In the genomic region with DNA sequence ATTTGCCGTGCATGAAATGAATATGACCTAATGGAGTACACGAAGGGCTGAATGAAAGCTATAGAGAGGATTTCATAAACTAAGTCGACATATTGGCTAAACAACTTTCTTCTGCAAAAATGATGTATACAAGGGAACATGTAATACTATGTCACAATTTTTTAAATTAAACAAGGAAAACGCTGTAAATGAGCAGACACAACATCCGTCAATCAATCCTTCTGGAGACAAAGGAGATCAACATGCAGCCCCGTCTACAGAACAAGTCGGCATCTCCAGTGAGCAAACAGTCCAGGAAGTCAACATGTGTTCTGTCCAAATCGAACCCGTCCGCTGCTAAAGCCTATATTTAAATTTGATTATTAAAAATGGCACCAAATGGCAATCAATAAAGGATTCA, we compare ENCODE assay signal across 13 cellular contexts.
DNase-seq lines count a peak whose midpoint lies in the region; ATAC-seq, FAIRE-seq and TF ChIP-seq lines count a peak whose summit lies in the region.
"Had no signal": no experiment of that assay in that cellular context is flagged by ENCODE, and none has a peak within 500 bp of the region (broad histone marks: within the 10 kb centered on the region; RNA-seq: fewer than 3 reads in every experiment).

No MANE protein-coding gene starts in this region.

- no peak overlapping the region for H3K27ac Mint-ChIP-seq in stimulated activated effector memory CD8-positive, alpha-beta T cell treated with anti-CD3 and anti-CD28 coated beads, Interleukin-12 subunit alpha, Interleukin-12 subunit beta, amount 100 ng/mL, for 72 hours

- FAIRE-seq in kidney (lab: Jason Lieb, UNC) (no peak), HepG2 (lab: Jason Lieb, UNC) (no peak)

- 17% methylated on average over 9 of the region's 10 CpGs for WGBS in HepG2 (ENCODE audit: low lambda C conversion rate)

- no peak for TF ChIP-seq EP300 in HepG2 (IDR thresholded peaks at IDR 0.05; ENCODE audit: low read depth in 2 of 2, low read length in 2 of 2)
- no peak for TF ChIP-seq EP300 in HepG2 (CRISPR knock-in tag; IDR thresholded peaks at IDR 0.05; ENCODE audit: borderline replicate concordance)

- no TSS peak for BruUV-seq in HepG2 (replicated peaks; lab: Mats Ljungman, UMichigan)

- no peak for TF ChIP-seq RAD21 in HepG2 (CRISPR knock-in tag; IDR thresholded peaks at IDR 0.05)

- TF ChIP-seq CTCF in left ventricle myocardium inferior (IDR thresholded peaks at IDR 0.05; ENCODE audit: borderline replicate concordance) (no peak), right atrium auricular region (IDR thresholded peaks at IDR 0.05) (no peak), kidney (IDR thresholded peaks at IDR 0.05; ENCODE audit: borderline replicate concordance, extremely low read depth, insufficient read depth) (no peak), HepG2 (CRISPR knock-in tag; IDR thresholded peaks at IDR 0.05) (no peak)

- DNase-seq in left ventricle myocardium inferior: no peak
- DNase-seq in right atrium auricular region (ENCODE audit: low spot score): no peak
- peak; percentile 35 for DNase-seq in NCI-H774 (lab: John Stamatoyannopoulos, UW)
- DNase-seq in inferior parietal cortex (ENCODE audit: extremely low spot score): peak; percentile 75
- DNase-seq in kidney: no peak
- no peak for DNase-seq in HepG2 (ENCODE audit: low spot score)
- DNase-seq in stimulated activated effector memory CD8-positive, alpha-beta T cell treated with anti-CD3 and anti-CD28 coated beads, Interleukin-12 subunit alpha, Interleukin-12 subunit beta, amount 100 ng/mL, for 72 hours (ENCODE audit: low spot score in 2 of 2): no peak
- DNase-seq: esophagus squamous epithelium, left cardiac atrium, testis had no signal

- no peaks in the 10 kb centered on the region for H4K20me1 ChIP-seq in HepG2 (ENCODE audit: insufficient read depth, low read length)

- H2AFZ ChIP-seq in HepG2 (ENCODE audit: low read length): no peak overlapping the region

- ATAC-seq in HepG2 (no peak), GM19467 (IDR thresholded peaks at IDR 0.05; ENCODE audit: unreplicated experiment) (no peak)
- no peak for ATAC-seq in stimulated activated effector memory CD8-positive, alpha-beta T cell treated with anti-CD3 and anti-CD28 coated beads, Interleukin-12 subunit alpha, Interleukin-12 subunit beta, amount 100 ng/mL, for 72 hours
- ATAC-seq: left cardiac atrium had no signal

- H3K27me3 ChIP-seq in left ventricle myocardium inferior (ENCODE audit: low read depth): no peaks in the 10 kb centered on the region
- no peaks in the 10 kb centered on the region for H3K27me3 ChIP-seq in right atrium auricular region
- H3K27me3 ChIP-seq in HepG2 (ENCODE audit: control insufficient read depth in 1 of 2, insufficient read depth in 2 of 2, low read length in 2 of 2): no peaks in the 10 kb centered on the region
- H3K27me3 ChIP-seq: esophagus squamous epithelium, testis had no signal

- H3K4me3 Mint-ChIP-seq in stimulated activated effector memory CD8-positive, alpha-beta T cell treated with anti-CD3 and anti-CD28 coated beads, Interleukin-12 subunit alpha, Interleukin-12 subunit beta, amount 100 ng/mL, for 72 hours: no peak overlapping the region

- H3K27ac ChIP-seq in left ventricle myocardium inferior (replicated peaks): peak overlapping the region; percentile 81
- H3K27ac ChIP-seq in right atrium auricular region: peak overlapping the region in 1 of 2 donors; percentile 54
- H3K27ac ChIP-seq in kidney (ENCODE audit: low read depth in 2 of 2, low read length in 2 of 2): no peak overlapping the region
- no peak overlapping the region for H3K27ac ChIP-seq in HepG2 (ENCODE audit: extremely low read length, insufficient read depth, low read length)
- H3K27ac ChIP-seq: HL-60, VCaP had no signal

- H3K4me3 ChIP-seq in left ventricle myocardium inferior: no peak overlapping the region
- H3K4me3 ChIP-seq in right atrium auricular region: no peak overlapping the region
- no peak overlapping the region for H3K4me3 ChIP-seq in kidney (ENCODE audit: low read length in 2 of 2)
- H3K4me3 ChIP-seq in HepG2 (replicated peaks in 1 of 3; ENCODE audit: insufficient read depth in 1 of 3, low read depth in 2 of 3, low read length in 3 of 3): no peak overlapping the region
- H3K4me3 ChIP-seq: testis had no signal

- peaks cover 36% of the 10 kb centered on the region for H3K4me1 ChIP-seq in left ventricle myocardium inferior
- peaks cover 0 to 10% of the 10 kb centered on the region in 2 donors for H3K4me1 ChIP-seq in right atrium auricular region
- no peaks in the 10 kb centered on the region for H3K4me1 ChIP-seq in kidney (ENCODE audit: control insufficient read depth in 1 of 2, insufficient read depth in 1 of 2, low read depth in 1 of 2, low read length in 2 of 2)
- no peaks in the 10 kb centered on the region for H3K4me1 ChIP-seq in HepG2 (ENCODE audit: insufficient read depth, low read length)

- TF ChIP-seq POLR2A in HepG2 (IDR thresholded peaks at IDR 0.05; ENCODE audit: insufficient read depth in 1 of 2, low read depth in 2 of 2, low read length in 2 of 2): no peak

- H3K36me3 Mint-ChIP-seq in stimulated activated effector memory CD8-positive, alpha-beta T cell treated with anti-CD3 and anti-CD28 coated beads, Interleukin-12 subunit alpha, Interleukin-12 subunit beta, amount 100 ng/mL, for 72 hours: no peaks in the 10 kb centered on the region

- in situ Hi-C loops in HepG2 (cut with HindIII; ENCODE audit: extremely low pct_ligation_motif_present, low pct_unique_long_range_greater_than_20kb): no loop called here

- H3K4me2 ChIP-seq in HepG2 (ENCODE audit: low read depth, low read length): no peak overlapping the region

- H3K9ac ChIP-seq in kidney (ENCODE audit: low read length in 2 of 2) (no peak overlapping the region), HepG2 (ENCODE audit: insufficient read depth, low read depth, low read length) (no peak overlapping the region)

- intact Hi-C loops in left ventricle myocardium inferior (cut with micrococcal nuclease): loop anchor here (10.0 kb wide), 2 partner anchors 62 to 172 kb away; no protein-coding TSS in a partner anchor
- intact Hi-C loops in kidney (cut with DNase I): loop anchor here (10.0 kb wide), 1 partner anchor 172 kb away; no protein-coding TSS in a partner anchor
- intact Hi-C loops in HepG2 (cut with micrococcal nuclease; ENCODE audit: unreplicated experiment): no loop called here

- no peaks in the 10 kb centered on the region for H3K9me3 Mint-ChIP-seq in stimulated activated effector memory CD8-positive, alpha-beta T cell treated with anti-CD3 and anti-CD28 coated beads, Interleukin-12 subunit alpha, Interleukin-12 subunit beta, amount 100 ng/mL, for 72 hours

- CTCF ChIA-PET in HepG2 (lab: Yijun Ruan, JAX; ENCODE audit: low intra/inter-chr PET ratio, low total read pairs): no interaction called here

- no peaks in the 10 kb centered on the region for H3K4me1 Mint-ChIP-seq in stimulated activated effector memory CD8-positive, alpha-beta T cell treated with anti-CD3 and anti-CD28 coated beads, Interleukin-12 subunit alpha, Interleukin-12 subunit beta, amount 100 ng/mL, for 72 hours

- H3K36me3 ChIP-seq in left ventricle myocardium inferior: no peaks in the 10 kb centered on the region
- no peaks in the 10 kb centered on the region for H3K36me3 ChIP-seq in right atrium auricular region
- no peaks in the 10 kb centered on the region for H3K36me3 ChIP-seq in kidney (ENCODE audit: control insufficient read depth in 1 of 2, insufficient read depth in 2 of 2, low read length in 2 of 2)
- H3K36me3 ChIP-seq in HepG2 (replicated peaks in 1 of 2; ENCODE audit: control insufficient read depth in 1 of 2, insufficient read depth in 2 of 2, low read length in 2 of 2): no peaks in the 10 kb centered on the region
- H3K36me3 ChIP-seq: esophagus squamous epithelium had no signal

- H3K79me2 ChIP-seq in HepG2 (ENCODE audit: insufficient read depth, low read length): no peaks in the 10 kb centered on the region

- H3K9me3 ChIP-seq in left ventricle myocardium inferior (replicated peaks): no peaks in the 10 kb centered on the region
- H3K9me3 ChIP-seq in right atrium auricular region: no peaks in the 10 kb centered on the region
- H3K9me3 ChIP-seq in kidney (ENCODE audit: control insufficient read depth in 1 of 2, low read length in 2 of 2): no peaks in the 10 kb centered on the region
- H3K9me3 ChIP-seq in HepG2 (ENCODE audit: low read length): no peaks in the 10 kb centered on the region
- H3K9me3 ChIP-seq: esophagus squamous epithelium, testis had no signal

- POLR2A ChIA-PET in HepG2 (lab: Yijun Ruan, JAX): no interaction called here

TF ChIP-seq in HepG2, 621 proteins besides CTCF, POLR2A, EP300 and RAD21 (continues in another document):
- TF ChIP-seq KDM2A (CRISPR knock-in tag; IDR thresholded peaks at IDR 0.05; ENCODE audit: borderline replicate concordance, low read depth): no peak
- TF ChIP-seq TAF15 (IDR thresholded peaks at IDR 0.05; ENCODE audit: low read depth, low read length, poor library complexity, severe bottlenecking): no peak
- no peak for TF ChIP-seq SMARCE1 (IDR thresholded peaks at IDR 0.05; ENCODE audit: borderline replicate concordance)
- no peak for TF ChIP-seq ESRRA (CRISPR knock-in tag; IDR thresholded peaks at IDR 0.05; ENCODE audit: low read depth)

Comparison
In these comparisons a context has a peak if more than half of its experiments do, and no peak if none do; other contexts are left out.
1. DNase-seq: peak in NCI-H774 (single experiment) and inferior parietal cortex (single experiment); none in left ventricle myocardium inferior (single experiment), right atrium auricular region (single experiment), kidney (single experiment), HepG2 (single experiment) and stimulated activated effector memory CD8-positive, alpha-beta T cell treated with anti-CD3 and anti-CD28 coated beads, Interleukin-12 subunit alpha, Interleukin-12 subunit beta, amount 100 ng/mL, for 72 hours (0 of 2).